Comparison of ENCODE assay signal across 24 cellular contexts in genomic region chr4:85570388-85570787, GRCh38.
"Had no signal": no experiment of that assay in that cellular context is flagged by ENCODE, and none has a peak within 500 bp of the region (broad histone marks: within the 10 kb centered on the region; RNA-seq: fewer than 3 reads in every experiment).

No MANE protein-coding gene starts in this region.

- H3K27ac ChIP-seq: ascending aorta, heart left ventricle, lower lobe of right lung, right lobe of liver, stomach, thoracic aorta, upper lobe of right lung had no signal

- H3K9me3 ChIP-seq: ascending aorta, breast epithelium, heart left ventricle, lower lobe of right lung, right lobe of liver, stomach, thoracic aorta, upper lobe of right lung had no signal

- H3K4me1 ChIP-seq: ascending aorta, breast epithelium, lower lobe of right lung, right lobe of liver, stomach, upper lobe of right lung had no signal

- H3K36me3 ChIP-seq: ascending aorta, breast epithelium, lower lobe of right lung, right lobe of liver, thoracic aorta, upper lobe of right lung had no signal

- DNase-seq: activated CD4-positive, alpha-beta T cell treated with anti-CD3 and anti-CD28 coated beads, Interleukin-2, amount 10 ng/mL, durations not matched to agents 24 days and 14 days; activated CD4-positive, CD25-positive, alpha-beta regulatory T cell; activated CD8-positive, alpha-beta memory T cell treated with anti-CD3 and anti-CD28 coated beads, Interleukin-2, amount 50 U/mL, for 4 hours; activated CD8-positive, alpha-beta T cell treated with anti-CD3 and anti-CD28 coated beads, Interleukin-2, amount 10 ng/mL, durations not matched to agents 7 days and 5 days; activated naive CD4-positive, alpha-beta T cell; dermis blood vessel endothelial cell; effector memory CD8-positive, alpha-beta T cell; heart left ventricle; left colon; lower lobe of right lung; midbrain; right lobe of liver; stimulated activated CD4-positive, alpha-beta T cell treated with anti-CD3 and anti-CD28 coated beads, Interleukin-4, amount 100 ng/mL, for 4 hours; stimulated activated CD8-positive, alpha-beta memory T cell treated with anti-CD3 and anti-CD28 coated beads, Interleukin-4, amount 100 ng/mL, for 48 hours; stomach; upper lobe of right lung had no signal

- H3K4me1 Mint-ChIP-seq: activated CD4-positive, alpha-beta T cell treated with anti-CD3 and anti-CD28 coated beads, Interleukin-2, amount 10 ng/mL, durations not matched to agents 24 days and 14 days; neural crest cell had no signal

- H3K27me3 Mint-ChIP-seq: activated CD4-positive, alpha-beta T cell treated with anti-CD3 and anti-CD28 coated beads, Interleukin-2, amount 10 ng/mL, durations not matched to agents 24 days and 14 days; effector memory CD8-positive, alpha-beta T cell had no signal

- H3K27ac Mint-ChIP-seq: activated CD4-positive, alpha-beta T cell treated with anti-CD3 and anti-CD28 coated beads, Interleukin-2, amount 10 ng/mL, durations not matched to agents 24 days and 14 days; activated CD8-positive, alpha-beta T cell treated with anti-CD3 and anti-CD28 coated beads, Interleukin-2, amount 10 ng/mL, durations not matched to agents 7 days and 5 days; activated T-helper 1 cell treated with anti-CD3 and anti-CD28 coated beads, Interleukin-12 subunit alpha, Interleukin-12 subunit beta, Interleukin-2, Interleukin-4 antibody, amounts not matched to agents 30 ng/mL and 10 ng/mL and 1 ng/mL, durations not matched to agents 14 hours and 24 hours and 36 hours; effector memory CD8-positive, alpha-beta T cell had no signal

- ATAC-seq: activated CD8-positive, alpha-beta T cell treated with anti-CD3 and anti-CD28 coated beads, Interleukin-2, amount 10 ng/mL, durations not matched to agents 7 days and 5 days; effector memory CD8-positive, alpha-beta T cell; heart left ventricle; left colon; lower lobe of right lung; right lobe of liver; upper lobe of right lung had no signal

- H3K9me3 Mint-ChIP-seq: activated CD4-positive, alpha-beta T cell treated with anti-CD3 and anti-CD28 coated beads, Interleukin-2, amount 10 ng/mL, durations not matched to agents 24 days and 14 days; activated T-helper 1 cell treated with anti-CD3 and anti-CD28 coated beads, Interleukin-12 subunit alpha, Interleukin-12 subunit beta, Interleukin-2, Interleukin-4 antibody, amounts not matched to agents 30 ng/mL and 10 ng/mL and 1 ng/mL, durations not matched to agents 14 hours and 24 hours and 36 hours; neural crest cell had no signal

- H3K27me3 ChIP-seq: ascending aorta, breast epithelium, heart left ventricle, right lobe of liver, stomach, upper lobe of right lung had no signal

- H3K4me3 ChIP-seq: ascending aorta, breast epithelium, heart left ventricle, lower lobe of right lung, right lobe of liver, smooth muscle cell, stomach, thoracic aorta, upper lobe of right lung had no signal

- FAIRE-seq: frontal cortex, TTC549 had no signal

- H3K4me2 ChIP-seq: smooth muscle cell had no signal

- H3K4me3 Mint-ChIP-seq: activated CD4-positive, alpha-beta T cell treated with anti-CD3 and anti-CD28 coated beads, Interleukin-2, amount 10 ng/mL, durations not matched to agents 24 days and 14 days; activated CD8-positive, alpha-beta T cell treated with anti-CD3 and anti-CD28 coated beads, Interleukin-2, amount 10 ng/mL, durations not matched to agents 7 days and 5 days; activated T-helper 1 cell treated with anti-CD3 and anti-CD28 coated beads, Interleukin-12 subunit alpha, Interleukin-12 subunit beta, Interleukin-2, Interleukin-4 antibody, amounts not matched to agents 30 ng/mL and 10 ng/mL and 1 ng/mL, durations not matched to agents 14 hours and 24 hours and 36 hours; effector memory CD8-positive, alpha-beta T cell; neural crest cell had no signal
